Comparison of ENCODE assay signal across 6 cellular contexts in the genomic region with DNA sequence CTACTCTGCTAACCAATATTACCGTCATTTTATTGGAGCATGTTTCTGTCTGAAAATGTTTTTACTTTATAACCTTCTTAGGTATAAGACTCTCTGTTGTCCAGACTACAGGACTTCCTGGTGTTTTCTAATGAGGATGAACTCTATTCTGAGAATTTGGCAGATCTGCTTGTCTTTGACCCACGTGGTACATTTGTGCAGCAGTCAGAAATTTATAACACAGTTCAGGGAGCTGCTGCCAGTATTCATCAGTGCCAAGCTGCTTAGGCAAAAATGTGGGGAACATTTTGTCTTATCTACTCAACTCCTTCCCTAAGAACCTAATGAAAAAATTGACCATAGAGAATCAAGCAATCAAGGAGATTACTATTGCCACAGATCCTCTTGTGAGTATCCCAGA.
DNase-seq lines count a peak whose midpoint lies in the region; ATAC-seq and TF ChIP-seq lines count a peak whose summit lies in the region.
"Not testable (repeated sequence)": the region's sequence is repeated elsewhere in the genome, so short reads cannot be mapped to it uniquely, and the experiment has no call there.

No MANE protein-coding gene starts in this region.

- not testable (repeated sequence) for H3K4me3 ChIP-seq in gastroesophageal sphincter, heart left ventricle, left ventricle myocardium inferior

- in situ Hi-C loops in G401 (cut with HindIII; ENCODE audit: low sequenced_read_pairs) = not testable (repeated sequence)

- H3K27me3 ChIP-seq in gastroesophageal sphincter; heart left ventricle; left ventricle myocardium inferior (ENCODE audit: low read depth): not testable (repeated sequence)

- H3K27ac ChIP-seq in gastroesophageal sphincter, heart left ventricle: not testable (repeated sequence)
- peak overlapping the region; percentile 44 for H3K27ac ChIP-seq in left ventricle myocardium inferior (replicated peaks)

- not testable (repeated sequence) for H3K9me3 ChIP-seq in gastroesophageal sphincter; heart left ventricle; left ventricle myocardium inferior (replicated peaks)

- TF ChIP-seq CTCF in gastroesophageal sphincter (IDR thresholded peaks at IDR 0.05); heart left ventricle (IDR thresholded peaks at IDR 0.05); left ventricle myocardium inferior (IDR thresholded peaks at IDR 0.05; ENCODE audit: borderline replicate concordance); omental fat pad (IDR thresholded peaks at IDR 0.05): not testable (repeated sequence)

- not testable (repeated sequence) for TF ChIP-seq EP300 in gastroesophageal sphincter (IDR thresholded peaks at IDR 0.05)

- intact Hi-C loops in heart left ventricle (cut with DNase I); left ventricle myocardium inferior (cut with micrococcal nuclease): not testable (repeated sequence)

- peak; percentile 19 for DNase-seq in G401 (ENCODE audit: low spot score)
- DNase-seq in heart left ventricle = peak in 1 of 5 donors; percentile 8
- peak; percentile 14 for DNase-seq in left ventricle myocardium inferior
- DNase-seq in omental fat pad (ENCODE audit: low spot score) = not testable (repeated sequence)
- peak; percentile 2 for DNase-seq in stromal cell of bone marrow (ENCODE audit: low read depth)

- TF ChIP-seq POLR2A in gastroesophageal sphincter (IDR thresholded peaks at IDR 0.05); heart left ventricle (IDR thresholded peaks at IDR 0.05): not testable (repeated sequence)

- H3K36me3 ChIP-seq in gastroesophageal sphincter, heart left ventricle, left ventricle myocardium inferior: not testable (repeated sequence)

- ATAC-seq in gastroesophageal sphincter (peak; percentile 46), heart left ventricle (peak; percentile 78 to 92 (median 86)), omental fat pad (ENCODE audit: low FRiP score) (peak; percentile 80)

- H3K4me1 ChIP-seq in gastroesophageal sphincter, heart left ventricle, left ventricle myocardium inferior: not testable (repeated sequence)

- 28 to 33% methylated on average over 2 of the region's 2 CpGs for WGBS in gastroesophageal sphincter (ENCODE audit: low coverage in 1 of 2), 2 donors
- 36 to 45% (median 38%) methylated on average over 2 of the region's 2 CpGs for WGBS in heart left ventricle, 4 donors
